In the genomic region with DNA sequence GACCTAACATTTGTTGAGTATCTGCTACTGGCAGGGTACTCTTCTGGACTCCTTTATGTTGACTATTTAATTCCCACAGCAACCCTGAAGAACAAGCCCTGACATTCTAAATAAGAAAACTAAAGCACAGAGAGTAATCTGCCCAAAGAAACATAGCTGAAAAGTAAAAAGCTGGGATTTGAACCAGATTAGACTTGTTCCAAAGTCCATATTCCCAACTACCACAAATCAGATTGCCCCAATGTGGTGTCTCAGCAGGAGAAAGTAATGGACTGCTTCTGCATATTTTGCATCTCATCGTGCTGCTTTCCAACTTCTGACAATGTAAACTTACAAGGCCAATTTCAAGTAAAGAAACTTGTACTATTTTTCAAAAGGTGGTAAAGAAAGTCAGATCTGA, we compare ENCODE assay signal across 16 cellular contexts. TPM values are rescaled to one million over a fixed set of nuclear protein-coding genes. Genes with fewer than 3 reads are reported as not detected.
DNase-seq lines count a peak whose midpoint lies in the region; ATAC-seq, FAIRE-seq and TF ChIP-seq lines count a peak whose summit lies in the region.
"Had no signal": no experiment of that assay in that cellular context is flagged by ENCODE, and none has a peak within 500 bp of the region (broad histone marks: within the 10 kb centered on the region; RNA-seq: fewer than 3 reads in every experiment).

No MANE protein-coding gene starts in this region.

- no peaks in the 10 kb centered on the region for H3K27me3 Mint-ChIP-seq in HFFc6 (ENCODE audit: insufficient read depth)

- H2AFZ ChIP-seq in endothelial cell of umbilical vein (ENCODE audit: low read depth, low read length), result no peak overlapping the region
- H2AFZ ChIP-seq in HepG2 (ENCODE audit: low read length), result no peak overlapping the region
- H2AFZ ChIP-seq: GM23248 had no signal

- no peaks in the 10 kb centered on the region for H3K9me3 Mint-ChIP-seq in HFFc6
- H3K9me3 Mint-ChIP-seq: CD8-positive, alpha-beta T cell had no signal

- dilution Hi-C loops in endothelial cell of umbilical vein (cut with MboI; ENCODE audit: extremely low pct_ligation_motif_present, low sequenced_read_pairs), result no loop called here

- TF ChIP-seq EP300 in HepG2 (IDR thresholded peaks at IDR 0.05; ENCODE audit: low read depth in 2 of 2, low read length in 2 of 2) (no peak), HepG2 (CRISPR knock-in tag; IDR thresholded peaks at IDR 0.05; ENCODE audit: borderline replicate concordance) (no peak)

- peaks cover 33% of the 10 kb centered on the region for H3K36me3 Mint-ChIP-seq in HFFc6 (ENCODE audit: low read depth)
- H3K36me3 Mint-ChIP-seq: CD8-positive, alpha-beta T cell had no signal

- no peak overlapping the region for H3K9ac ChIP-seq in endothelial cell of umbilical vein (replicated peaks; ENCODE audit: extremely low read depth, insufficient read depth, low read length)
- H3K9ac ChIP-seq in HepG2 (ENCODE audit: insufficient read depth, low read depth, low read length), result no peak overlapping the region
- H3K9ac ChIP-seq: BLaER1 treated with 17β-estradiol and CSF1 and Interleukin-3, amounts not matched to agents 10 nM and 100 nM had no signal

- peaks cover 3% of the 10 kb centered on the region for H3K79me2 ChIP-seq in endothelial cell of umbilical vein (ENCODE audit: control insufficient read depth, insufficient read depth, low read length)
- H3K79me2 ChIP-seq in HepG2 (ENCODE audit: insufficient read depth, low read length), result no peaks in the 10 kb centered on the region

- H3K27ac ChIP-seq in endothelial cell of umbilical vein (ENCODE audit: insufficient read depth, low read depth, low read length), result no peak overlapping the region
- H3K27ac ChIP-seq in HepG2 (ENCODE audit: extremely low read length, insufficient read depth, low read length), result peak overlapping the region; percentile 7

- intact Hi-C loops in endothelial cell of umbilical vein (cut with micrococcal nuclease) (no loop called here), HepG2 (cut with micrococcal nuclease; ENCODE audit: unreplicated experiment) (no loop called here)

- no TSS peak for BruUV-seq in endothelial cell of umbilical vein (replicated peaks; lab: Mats Ljungman, UMichigan)
- BruUV-seq in HepG2 (replicated peaks; lab: Mats Ljungman, UMichigan), result no TSS peak

- H3K27ac Mint-ChIP-seq in HFFc6, result peak overlapping the region; percentile 86; the same call in 1 of the 2 replicates
- H3K27ac Mint-ChIP-seq: B cell; CD8-positive, alpha-beta T cell had no signal

- no peaks in the 10 kb centered on the region for H3K27me3 ChIP-seq in endothelial cell of umbilical vein (ENCODE audit: control insufficient read depth in 2 of 2, insufficient read depth in 2 of 2, low read length in 2 of 2)
- H3K27me3 ChIP-seq in HepG2 (ENCODE audit: control insufficient read depth in 1 of 2, insufficient read depth in 2 of 2, low read length in 2 of 2), result no peaks in the 10 kb centered on the region
- H3K27me3 ChIP-seq: BLaER1 treated with 17β-estradiol and CSF1 and Interleukin-3, amounts not matched to agents 10 nM and 100 nM had no signal

- ATAC-seq in HepG2 (no peak), GM18907 (IDR thresholded peaks at IDR 0.05; ENCODE audit: unreplicated experiment) (no peak)
- ATAC-seq: CD8-positive, alpha-beta T cell had no signal

- H4K20me1 ChIP-seq in endothelial cell of umbilical vein (replicated peaks; ENCODE audit: control insufficient read depth, extremely low read depth, insufficient read depth, low read length) (no peaks in the 10 kb centered on the region), HepG2 (ENCODE audit: insufficient read depth, low read length) (no peaks in the 10 kb centered on the region)
- H4K20me1 ChIP-seq: BLaER1 treated with 17β-estradiol and CSF1 and Interleukin-3, amounts not matched to agents 10 nM and 100 nM had no signal

- TF ChIP-seq POLR2A in endothelial cell of umbilical vein (IDR thresholded peaks at IDR 0.05; ENCODE audit: low read depth, low read length), result no peak
- no peak for TF ChIP-seq POLR2A in HepG2 (IDR thresholded peaks at IDR 0.05; ENCODE audit: insufficient read depth in 1 of 2, low read depth in 2 of 2, low read length in 2 of 2)

- FAIRE-seq in endothelial cell of umbilical vein (lab: Jason Lieb, UNC) (peak; percentile 18), HepG2 (lab: Jason Lieb, UNC) (no peak)

- H3K4me3 ChIP-seq in endothelial cell of umbilical vein (replicated peaks in 1 of 3; ENCODE audit: insufficient read depth in 1 of 3, low read depth in 1 of 3, low read length in 3 of 3) (no peak overlapping the region), HepG2 (replicated peaks in 1 of 3; ENCODE audit: insufficient read depth in 1 of 3, low read depth in 2 of 3, low read length in 3 of 3) (no peak overlapping the region)
- H3K4me3 ChIP-seq: BLaER1 treated with 17β-estradiol and CSF1 and Interleukin-3, amounts not matched to agents 10 nM and 100 nM; GM23248; HAP-1 had no signal

- H3K4me1 ChIP-seq in endothelial cell of umbilical vein (ENCODE audit: control insufficient read depth, extremely low read depth, insufficient read depth, low read length), result peaks cover 32% of the 10 kb centered on the region
- H3K4me1 ChIP-seq in HepG2 (ENCODE audit: insufficient read depth, low read length), result peaks cover 40% of the 10 kb centered on the region
- H3K4me1 ChIP-seq: HAP-1 had no signal

- CTCF ChIA-PET in endothelial cell of umbilical vein (lab: Charles Lee), result interaction anchor here (1.2 kb wide), 1 partner anchor 12 kb away, joined by 4 read pairs; no protein-coding TSS in a partner anchor
- CTCF ChIA-PET in HepG2 (lab: Yijun Ruan, JAX; ENCODE audit: low intra/inter-chr PET ratio, low total read pairs), result no interaction called here

- no peaks in the 10 kb centered on the region for H3K9me1 ChIP-seq in endothelial cell of umbilical vein (replicated peaks; ENCODE audit: control insufficient read depth, extremely low read depth, insufficient read depth, low read length)

- TF ChIP-seq RAD21 in HepG2 (CRISPR knock-in tag; IDR thresholded peaks at IDR 0.05), result no peak

- DNase-seq in HFFc6 (no peak), endothelial cell of umbilical vein (ENCODE audit: low read depth, low spot score) (no peak), HepG2 (ENCODE audit: low spot score) (no peak), globus pallidus (ENCODE audit: low spot score) (no peak), hepatic stellate cell (ENCODE audit: low spot score) (no peak), NCI-H748 treated with DMSO at 0.1 percent for 48 hours (lab: John Stamatoyannopoulos, UW) (no peak)
- DNase-seq: 8988T; Calu3; CD8-positive, alpha-beta T cell; DMS79 treated with DMSO at 0.1 percent for 48 hours; GF-D8; GM23248 had no signal

- H3K4me3 Mint-ChIP-seq in HFFc6, result no peak overlapping the region
- H3K4me3 Mint-ChIP-seq: B cell; CD8-positive, alpha-beta T cell had no signal

- H3K4me2 ChIP-seq in endothelial cell of umbilical vein (ENCODE audit: insufficient read depth, low read length) (no peak overlapping the region), HepG2 (ENCODE audit: low read depth, low read length) (no peak overlapping the region)
- H3K4me2 ChIP-seq: BLaER1 treated with 17β-estradiol and CSF1 and Interleukin-3, amounts not matched to agents 10 nM and 100 nM had no signal

- H3K4me1 Mint-ChIP-seq in HFFc6 (ENCODE audit: low read depth), result peaks cover 79% of the 10 kb centered on the region
- H3K4me1 Mint-ChIP-seq: B cell had no signal

- no peaks in the 10 kb centered on the region for H3K9me3 ChIP-seq in endothelial cell of umbilical vein (replicated peaks; ENCODE audit: control insufficient read depth, insufficient read depth, low read length)
- H3K9me3 ChIP-seq in HepG2 (ENCODE audit: low read length), result no peaks in the 10 kb centered on the region
- H3K9me3 ChIP-seq: BLaER1 treated with 17β-estradiol and CSF1 and Interleukin-3, amounts not matched to agents 10 nM and 100 nM; HAP-1 had no signal

- H3K36me3 ChIP-seq in endothelial cell of umbilical vein (ENCODE audit: control insufficient read depth in 2 of 2, extremely low read depth in 1 of 2, insufficient read depth in 2 of 2, low read length in 2 of 2), result peaks cover 2 to 7% of the 10 kb centered on the region in 2 experiments
- H3K36me3 ChIP-seq in HepG2 (replicated peaks in 1 of 2; ENCODE audit: control insufficient read depth in 1 of 2, insufficient read depth in 2 of 2, low read length in 2 of 2), result peaks cover 6 to 13% of the 10 kb centered on the region in 2 experiments

- in situ Hi-C loops in HepG2 (cut with HindIII; ENCODE audit: extremely low pct_ligation_motif_present, low pct_unique_long_range_greater_than_20kb), result no loop called here

- 97% methylated on average over 1 of the region's 1 CpG for WGBS in HepG2 (ENCODE audit: low lambda C conversion rate)

- POLR2A ChIA-PET in endothelial cell of umbilical vein (lab: Charles Lee) (no interaction called here), HepG2 (lab: Yijun Ruan, JAX) (no interaction called here)

- no peak for TF ChIP-seq CTCF in HFFc6 (IDR thresholded peaks at IDR 0.05)
- no peak for TF ChIP-seq CTCF in endothelial cell of umbilical vein (IDR thresholded peaks at IDR 0.05; ENCODE audit: extremely low read depth in 1 of 2, insufficient read depth in 1 of 2, low read depth in 1 of 2, low read length in 2 of 2)
- no peak for TF ChIP-seq CTCF in HepG2 (CRISPR knock-in tag; IDR thresholded peaks at IDR 0.05)

RNA-seq across cellular contexts. Expression of a gene that starts 56.5 kb away (rescaled TPM):
- 100 to 1,000 TPM; 102 to 127 (median 114) TPM for total RNA-seq in HFFc6 (2021; fragmentation: NEBNext Ultra II Directional; extraction: Animal tissue kit (Norgen Biotek cat#: 25700))
- total RNA-seq in endothelial cell of umbilical vein (105 and 121 TPM in 2 replicates), HepG2 (2016; rRNA removed; fragmentation: Illumina TruSeq; extraction: Trizol) (67.5 and 99.8 TPM in 2 replicates)
- polyA plus RNA-seq in endothelial cell of umbilical vein (17.2 and 26.1 TPM in 2 replicates), HepG2 (2011; rRNA removed) (40.3 and 45.8 TPM in 2 replicates)
- 52.4 and 55.9 TPM in 2 replicates for polyA plus RNA-seq in endothelial cell of umbilical vein (2011; cell fraction: cytosol; rRNA removed)
- polyA plus RNA-seq in endothelial cell of umbilical vein (2011; cell fraction: nucleus; rRNA removed), result 46.1 and 58.2 TPM in 2 replicates
- polyA plus RNA-seq in endothelial cell of umbilical vein (2012), result 70.1 and 81.6 TPM in 2 replicates
- polyA minus RNA-seq in endothelial cell of umbilical vein, result 41.8 and 57.7 TPM in 2 replicates
- polyA minus RNA-seq in endothelial cell of umbilical vein (2011; cell fraction: cytosol; rRNA and poly(A)+ RNA removed), result 42.2 TPM
- polyA minus RNA-seq in endothelial cell of umbilical vein (2011; cell fraction: nucleus; rRNA and poly(A)+ RNA removed), result 50.7 and 72.9 TPM in 2 replicates
- 127 and 147 TPM in 2 replicates for total RNA-seq in HepG2 (2016; cell fraction: cytosol; rRNA removed; fragmentation: Illumina TruSeq; extraction: Trizol; ENCODE audit: low read depth)
- total RNA-seq in HepG2 (2016; cell fraction: insoluble cytoplasmic fraction; rRNA removed; fragmentation: Illumina TruSeq; extraction: Trizol), result 68.9 and 96.4 TPM in 2 replicates
- 82.3 and 91.0 TPM in 2 replicates for total RNA-seq in HepG2 (2016; cell fraction: membrane; rRNA removed; fragmentation: Illumina TruSeq; extraction: Trizol)
- 59.8 and 61.0 TPM in 2 replicates for total RNA-seq in HepG2 (2016; cell fraction: nucleus; rRNA removed; fragmentation: Illumina TruSeq; extraction: Trizol)
- 21.7 and 32.6 TPM in 2 replicates for polyA plus RNA-seq in HepG2 (2011; cell fraction: cytosol; rRNA removed)
- polyA plus RNA-seq in HepG2 (2011; cell fraction: nucleus; rRNA removed), result 33.2 and 41.7 TPM in 2 replicates
- 73.2 and 109 TPM in 2 replicates for polyA plus RNA-seq in HepG2 (2012)
- polyA plus RNA-seq in HepG2 (2016; cell fraction: cytosol; fragmentation: Illumina TruSeq; extraction: Trizol; ENCODE audit: low read depth), result 13.9 and 14.1 TPM in 2 replicates
- 101 and 102 TPM in 2 replicates for polyA plus RNA-seq in HepG2 (2016; cell fraction: insoluble cytoplasmic fraction; fragmentation: Illumina TruSeq; extraction: Trizol; ENCODE audit: low read depth)
- 27.0 and 27.3 TPM in 2 replicates for polyA plus RNA-seq in HepG2 (2016; cell fraction: membrane; fragmentation: Illumina TruSeq; extraction: Trizol; ENCODE audit: low read depth)
- polyA plus RNA-seq in HepG2 (2016; cell fraction: nucleus; fragmentation: Illumina TruSeq; extraction: Trizol; ENCODE audit: insufficient read depth, low read depth), result 55.0 TPM in 2 replicates
- 19.0 and 33.7 TPM in 2 replicates for polyA minus RNA-seq in HepG2 (2011; rRNA and poly(A)+ RNA removed; ENCODE audit: low replicate concordance)
- 67.6 and 75.0 TPM in 2 replicates for polyA minus RNA-seq in HepG2 (2011; cell fraction: cytosol; rRNA and poly(A)+ RNA removed)
- polyA minus RNA-seq in HepG2 (2011; cell fraction: nucleus; rRNA and poly(A)+ RNA removed), result 90.5 and 106 TPM in 2 replicates
- total RNA-seq: B cell had no signal

RNA-seq across cellular contexts. Expression of a gene that starts 56.9 kb away (rescaled TPM):
- 10 to 100 TPM in 4 of 6 experiments, 1 to 10 TPM in 2; 9.4 to 12.3 (median 10.4) TPM for total RNA-seq in HFFc6 (2021; fragmentation: NEBNext Ultra II Directional; extraction: Animal tissue kit (Norgen Biotek cat#: 25700))
- 3.6 and 4.1 TPM in 2 replicates for total RNA-seq in endothelial cell of umbilical vein
- 0.91 and 1.0 TPM in 2 replicates for polyA plus RNA-seq in endothelial cell of umbilical vein
- 0.83 and 1.2 TPM in 2 replicates for polyA plus RNA-seq in endothelial cell of umbilical vein (2011; cell fraction: cytosol; rRNA removed)
- 1.0 and 1.3 TPM in 2 replicates for polyA plus RNA-seq in endothelial cell of umbilical vein (2011; cell fraction: nucleus; rRNA removed)
- 1.1 and 1.5 TPM in 2 replicates for polyA plus RNA-seq in endothelial cell of umbilical vein (2012)
- polyA minus RNA-seq in endothelial cell of umbilical vein, result 1.5 and 1.7 TPM in 2 replicates
- 14.1 TPM for polyA minus RNA-seq in endothelial cell of umbilical vein (2011; cell fraction: cytosol; rRNA and poly(A)+ RNA removed)
- polyA minus RNA-seq in endothelial cell of umbilical vein (2011; cell fraction: nucleus; rRNA and poly(A)+ RNA removed), result 1.5 and 1.6 TPM in 2 replicates
- 22.5 and 24.7 TPM in 2 replicates for total RNA-seq in HepG2 (2016; rRNA removed; fragmentation: Illumina TruSeq; extraction: Trizol)
- total RNA-seq in HepG2 (2016; cell fraction: cytosol; rRNA removed; fragmentation: Illumina TruSeq; extraction: Trizol; ENCODE audit: low read depth), result 2.8 and 3.4 TPM in 2 replicates
- 23.3 TPM in 2 replicates for total RNA-seq in HepG2 (2016; cell fraction: insoluble cytoplasmic fraction; rRNA removed; fragmentation: Illumina TruSeq; extraction: Trizol)
- 18.1 and 21.3 TPM in 2 replicates for total RNA-seq in HepG2 (2016; cell fraction: membrane; rRNA removed; fragmentation: Illumina TruSeq; extraction: Trizol)
- total RNA-seq in HepG2 (2016; cell fraction: nucleus; rRNA removed; fragmentation: Illumina TruSeq; extraction: Trizol), result 15.8 TPM in 2 replicates
- polyA plus RNA-seq in HepG2 (2011; rRNA removed), result 21.2 and 21.4 TPM in 2 replicates
- 16.7 and 19.2 TPM in 2 replicates for polyA plus RNA-seq in HepG2 (2011; cell fraction: cytosol; rRNA removed)
- 9.7 and 10.8 TPM in 2 replicates for polyA plus RNA-seq in HepG2 (2011; cell fraction: nucleus; rRNA removed)
- 35.4 and 36.3 TPM in 2 replicates for polyA plus RNA-seq in HepG2 (2012)
- polyA plus RNA-seq in HepG2 (2016; cell fraction: cytosol; fragmentation: Illumina TruSeq; extraction: Trizol; ENCODE audit: low read depth), result 2.6 and 2.8 TPM in 2 replicates
- polyA plus RNA-seq in HepG2 (2016; cell fraction: insoluble cytoplasmic fraction; fragmentation: Illumina TruSeq; extraction: Trizol; ENCODE audit: low read depth), result 30.8 and 30.9 TPM in 2 replicates
- polyA plus RNA-seq in HepG2 (2016; cell fraction: membrane; fragmentation: Illumina TruSeq; extraction: Trizol; ENCODE audit: low read depth), result 12.6 and 14.5 TPM in 2 replicates
- 25.4 and 26.3 TPM in 2 replicates for polyA plus RNA-seq in HepG2 (2016; cell fraction: nucleus; fragmentation: Illumina TruSeq; extraction: Trizol; ENCODE audit: insufficient read depth, low read depth)
- 8.3 and 28.5 TPM in 2 replicates for polyA minus RNA-seq in HepG2 (2011; rRNA and poly(A)+ RNA removed; ENCODE audit: low replicate concordance)
- 31.9 and 34.1 TPM in 2 replicates for polyA minus RNA-seq in HepG2 (2011; cell fraction: cytosol; rRNA and poly(A)+ RNA removed)
- polyA minus RNA-seq in HepG2 (2011; cell fraction: nucleus; rRNA and poly(A)+ RNA removed), result 15.5 and 17.7 TPM in 2 replicates
